In the genomic region with DNA sequence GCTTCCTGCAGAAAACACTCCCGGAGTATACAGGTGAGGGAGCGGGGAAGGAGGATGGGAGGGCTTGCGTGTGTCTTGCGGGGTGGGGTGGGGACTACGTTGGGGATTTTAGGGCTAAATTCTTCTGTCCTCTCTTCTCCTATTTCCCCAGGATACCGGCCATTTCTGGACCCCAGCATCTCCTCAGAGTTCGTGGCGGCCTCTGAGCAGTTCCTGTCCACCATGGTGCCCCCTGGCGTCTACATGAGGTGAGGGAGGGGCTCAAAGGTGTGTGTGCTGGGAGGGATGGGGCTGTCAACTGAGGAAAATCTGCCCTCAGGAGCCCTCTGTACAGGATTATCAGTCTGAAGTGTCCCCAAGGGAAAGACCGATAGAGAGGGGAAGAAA, we compare ENCODE assay signal across 2 cellular contexts.
TF ChIP-seq lines count a peak whose summit lies in the region.

No MANE protein-coding gene starts in this region.

TF ChIP-seq in IMR-90, 13 proteins besides CTCF, POLR2A, EP300 and RAD21:
- TF ChIP-seq RCOR1 (IDR thresholded peaks at IDR 0.05; ENCODE audit: insufficient replicate concordance, low read length) (no peak), BHLHE40 (IDR thresholded peaks at IDR 0.05; ENCODE audit: low read depth, low read length) (no peak), CEBPB (IDR thresholded peaks at IDR 0.05; ENCODE audit: low read depth, low read length) (no peak), MAFK (IDR thresholded peaks at IDR 0.05; ENCODE audit: low read depth, low read length) (no peak), NFE2L2 (IDR thresholded peaks at IDR 0.05; ENCODE audit: low read depth, low read length) (no peak), MAZ (IDR thresholded peaks at IDR 0.05; ENCODE audit: borderline replicate concordance, low read depth, low read length) (no peak), MXI1 (IDR thresholded peaks at IDR 0.05; ENCODE audit: borderline replicate concordance, low read depth, low read length) (no peak), SMC3 (IDR thresholded peaks at IDR 0.05; ENCODE audit: low read depth, low read length) (no peak), RFX5 (IDR thresholded peaks at IDR 0.05; ENCODE audit: low read depth, low read length) (no peak), FOS (IDR thresholded peaks at IDR 0.05; ENCODE audit: low read depth, low read length) (no peak), CHD1 (IDR thresholded peaks at IDR 0.05; ENCODE audit: low read depth, low read length) (no peak)
- TF ChIP-seq, protein P1, sequence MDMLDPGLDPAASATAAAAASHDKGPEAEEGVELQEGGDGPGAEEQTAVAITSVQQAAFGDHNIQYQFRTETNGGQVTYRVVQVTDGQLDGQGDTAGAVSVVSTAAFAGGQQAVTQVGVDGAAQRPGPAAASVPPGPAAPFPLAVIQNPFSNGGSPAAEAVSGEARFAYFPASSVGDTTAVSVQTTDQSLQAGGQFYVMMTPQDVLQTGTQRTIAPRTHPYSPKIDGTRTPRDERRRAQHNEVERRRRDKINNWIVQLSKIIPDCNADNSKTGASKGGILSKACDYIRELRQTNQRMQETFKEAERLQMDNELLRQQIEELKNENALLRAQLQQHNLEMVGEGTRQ (IDR thresholded peaks at IDR 0.05; ENCODE audit: low read depth, low read length), result no peak

TF ChIP-seq in H1, 55 proteins besides CTCF, POLR2A, EP300 and RAD21:
- TF ChIP-seq HDAC6 (IDR thresholded peaks at IDR 0.05; ENCODE audit: low read depth, low read length) (no peak), JUN (IDR thresholded peaks at IDR 0.05; ENCODE audit: low read depth, low read length) (no peak), SIRT6 (IDR thresholded peaks at IDR 0.05; ENCODE audit: low read length) (no peak), NRF1 (IDR thresholded peaks at IDR 0.05; ENCODE audit: low read depth, low read length) (no peak), BACH1 (IDR thresholded peaks at IDR 0.05; ENCODE audit: low read length) (no peak), CEBPB (IDR thresholded peaks at IDR 0.05; ENCODE audit: low read depth, low read length) (no peak), SP1 (IDR thresholded peaks at IDR 0.05; ENCODE audit: low read depth, low read length) (no peak), RFX5 (IDR thresholded peaks at IDR 0.05; ENCODE audit: borderline replicate concordance, low read depth, low read length) (no peak), RBBP5 (IDR thresholded peaks at IDR 0.05; ENCODE audit: borderline replicate concordance, low read depth, low read length) (no peak), JUND (IDR thresholded peaks at IDR 0.05; ENCODE audit: low read length) (no peak), EGR1 (IDR thresholded peaks at IDR 0.05; ENCODE audit: borderline replicate concordance, low read depth, low read length) (no peak), ASH2L (IDR thresholded peaks at IDR 0.05; ENCODE audit: low read length) (no peak), SP4 (IDR thresholded peaks at IDR 0.05; ENCODE audit: low read length) (no peak)
